1 cellular context compared by ENCODE assay signal in genomic region chr2:189659734-189660133, GRCh38.
A peak's percentile ranks its signal among the peaks of the same experiment; 100 is the strongest.
TF ChIP-seq lines count a peak whose summit lies in the region.

No MANE protein-coding gene starts in this region.

TF ChIP-seq in HEK293, 187 proteins besides CTCF, POLR2A, EP300 and RAD21 (continued from another document):
- TF ChIP-seq ZNF561 (tag by site-specific recombination; IDR thresholded peaks at IDR 0.05; ENCODE audit: borderline replicate concordance) = no peak
- no peak for TF ChIP-seq ZNF266 (tag by site-specific recombination; IDR thresholded peaks at IDR 0.05; ENCODE audit: low read depth)
- TF ChIP-seq ZNF23 (tag by site-specific recombination; IDR thresholded peaks at IDR 0.05; ENCODE audit: borderline replicate concordance) = no peak
- TF ChIP-seq ZNF610 (tag by site-specific recombination; IDR thresholded peaks at IDR 0.05; ENCODE audit: borderline replicate concordance) = no peak
- no peak for TF ChIP-seq SP3 (tag by site-specific recombination; IDR thresholded peaks at IDR 0.05)
- TF ChIP-seq ZNF398 (tag by site-specific recombination; IDR thresholded peaks at IDR 0.05) = no peak
- no peak for TF ChIP-seq ZNF621 (tag by site-specific recombination; IDR thresholded peaks at IDR 0.05)
- TF ChIP-seq SP7 (tag by site-specific recombination; IDR thresholded peaks at IDR 0.05) = peak; percentile 61
- TF ChIP-seq ZNF548 (tag by site-specific recombination; IDR thresholded peaks at IDR 0.05) = no peak
- TF ChIP-seq ZBTB7A (tag by site-specific recombination; IDR thresholded peaks at IDR 0.05; ENCODE audit: low read depth) = no peak
- no peak for TF ChIP-seq ZNF677 (tag by site-specific recombination; IDR thresholded peaks at IDR 0.05)
- TF ChIP-seq ZFHX2 (tag by site-specific recombination; conservative IDR thresholded peaks at IDR 0.05) = no peak
- no peak for TF ChIP-seq ZNF707 (tag by site-specific recombination; IDR thresholded peaks at IDR 0.05)
- no peak for TF ChIP-seq ZNF747 (tag by site-specific recombination; IDR thresholded peaks at IDR 0.05)
- TF ChIP-seq ZNF768 (tag by site-specific recombination; IDR thresholded peaks at IDR 0.05) = no peak
- TF ChIP-seq MEIS1 (CRISPR knock-in tag; IDR thresholded peaks at IDR 0.05; ENCODE audit: borderline replicate concordance) = no peak
- TF ChIP-seq ZNF513 (tag by site-specific recombination; IDR thresholded peaks at IDR 0.05) = no peak
- no peak for TF ChIP-seq ZNF701 (tag by site-specific recombination; IDR thresholded peaks at IDR 0.05)
- TF ChIP-seq ZNF335 (tag by site-specific recombination; conservative IDR thresholded peaks at IDR 0.05) = no peak
- no peak for TF ChIP-seq ZNF785 (tag by site-specific recombination; IDR thresholded peaks at IDR 0.05)
- no peak for TF ChIP-seq ZNF560 (tag by site-specific recombination; IDR thresholded peaks at IDR 0.05; ENCODE audit: borderline replicate concordance)
- no peak for TF ChIP-seq ZNF211 (tag by site-specific recombination; IDR thresholded peaks at IDR 0.05; ENCODE audit: low read depth)
- TF ChIP-seq ZNF19 (tag by site-specific recombination; IDR thresholded peaks at IDR 0.05; ENCODE audit: low read depth) = no peak
- TF ChIP-seq ZNF324 (tag by site-specific recombination; IDR thresholded peaks at IDR 0.05) = no peak
- TF ChIP-seq ZSCAN4 (tag by site-specific recombination; IDR thresholded peaks at IDR 0.05) = no peak
- TF ChIP-seq BCL11B (tag by site-specific recombination; IDR thresholded peaks at IDR 0.05; ENCODE audit: low read depth) = no peak
- TF ChIP-seq ZNF639 (tag by site-specific recombination; IDR thresholded peaks at IDR 0.05) = 0 out of 2 replicates have a peak, but pooled peaks have one; percentile 46
- no peak for TF ChIP-seq ZNF645 (tag by site-specific recombination; IDR thresholded peaks at IDR 0.05)
- no peak for TF ChIP-seq ZNF416 (tag by site-specific recombination; IDR thresholded peaks at IDR 0.05)
- TF ChIP-seq GFI1B (tag by site-specific recombination; IDR thresholded peaks at IDR 0.05) = peak; percentile 94
- TF ChIP-seq ZNF214 (tag by site-specific recombination; IDR thresholded peaks at IDR 0.05; ENCODE audit: borderline replicate concordance) = no peak
- no peak for TF ChIP-seq ZSCAN23 (tag by site-specific recombination; IDR thresholded peaks at IDR 0.05)
- TF ChIP-seq ZSCAN30 (tag by site-specific recombination; IDR thresholded peaks at IDR 0.05) = no peak
- TF ChIP-seq ZNF596 (tag by site-specific recombination; IDR thresholded peaks at IDR 0.05) = no peak
- TF ChIP-seq ZNF175 (tag by site-specific recombination; IDR thresholded peaks at IDR 0.05) = no peak
- no peak for TF ChIP-seq ZNF24 (tag by site-specific recombination; IDR thresholded peaks at IDR 0.05)
- no peak for TF ChIP-seq ZNF704 (tag by site-specific recombination; IDR thresholded peaks at IDR 0.05)
- TF ChIP-seq ZNF146 (tag by site-specific recombination; IDR thresholded peaks at IDR 0.05) = no peak
- no peak for TF ChIP-seq ZNF148 (tag by site-specific recombination; IDR thresholded peaks at IDR 0.05; ENCODE audit: borderline replicate concordance)
- no peak for TF ChIP-seq ZFP3 (tag by site-specific recombination; IDR thresholded peaks at IDR 0.05; ENCODE audit: low read depth)
- 0 out of 2 replicates have a peak, but pooled peaks have one; percentile 26 for TF ChIP-seq PRDM4 (tag by site-specific recombination; IDR thresholded peaks at IDR 0.05)
- no peak for TF ChIP-seq ZNF26 (tag by site-specific recombination; IDR thresholded peaks at IDR 0.05)
- 0 out of 2 replicates have a peak, but pooled peaks have one; percentile 41 for TF ChIP-seq OVOL3 (tag by site-specific recombination; IDR thresholded peaks at IDR 0.05)
- TF ChIP-seq ZNF791 (tag by site-specific recombination; IDR thresholded peaks at IDR 0.05) = no peak
- TF ChIP-seq ELK4 (IDR thresholded peaks at IDR 0.05; ENCODE audit: borderline replicate concordance, low read depth, low read length) = no peak
- TF ChIP-seq ZNF521 (tag by site-specific recombination; IDR thresholded peaks at IDR 0.05) = no peak
- peak; percentile 85 for TF ChIP-seq INSM2 (tag by site-specific recombination; IDR thresholded peaks at IDR 0.05)
- TF ChIP-seq ZNF549 (tag by site-specific recombination; IDR thresholded peaks at IDR 0.05) = no peak
